ENCODE assay signal across 29 cellular contexts in genomic region chr6:40371621-40372020, GRCh38.
DNase-seq lines count a peak whose midpoint lies in the region; ATAC-seq and TF ChIP-seq lines count a peak whose summit lies in the region.
"Had no signal": no experiment of that assay in that cellular context is flagged by ENCODE, and none has a peak within 500 bp of the region (broad histone marks: within the 10 kb centered on the region; RNA-seq: fewer than 3 reads in every experiment).

No MANE protein-coding gene starts in this region.

- H3K27me3 ChIP-seq in osteoblast (ENCODE audit: insufficient read depth, low read length): no peaks in the 10 kb centered on the region
- H3K27me3 ChIP-seq: brain microvascular endothelial cell, left lung, Peyer's patch, uterus had no signal

- H3K36me3 ChIP-seq in osteoblast (ENCODE audit: insufficient read depth, low read length): no peaks in the 10 kb centered on the region
- H3K36me3 ChIP-seq: brain microvascular endothelial cell, left lung, Peyer's patch, uterus had no signal

- no peak overlapping the region for H3K4me3 ChIP-seq in osteoblast (ENCODE audit: insufficient read depth, low read length)
- H3K4me3 ChIP-seq: left lung, Peyer's patch, skin epidermis, uterus had no signal

- no peaks in the 10 kb centered on the region for H3K27me3 Mint-ChIP-seq in activated CD4-positive, alpha-beta T cell treated with anti-CD3 and anti-CD28 coated beads, Interleukin-2, amount 10 ng/mL, durations not matched to agents 24 days and 14 days
- H3K27me3 Mint-ChIP-seq in stimulated activated naive CD8-positive, alpha-beta T cell treated with anti-CD3 and anti-CD28 coated beads, Interleukin-15, amount 100 ng/mL, for 72 hours: no peaks in the 10 kb centered on the region
- no peaks in the 10 kb centered on the region for H3K27me3 Mint-ChIP-seq in effector memory CD8-positive, alpha-beta T cell

- peak overlapping the region; percentile 89 for H3K27ac Mint-ChIP-seq in activated CD4-positive, alpha-beta T cell treated with anti-CD3 and anti-CD28 coated beads, Interleukin-2, amount 10 ng/mL, durations not matched to agents 24 days and 14 days
- H3K27ac Mint-ChIP-seq in stimulated activated naive CD8-positive, alpha-beta T cell treated with anti-CD3 and anti-CD28 coated beads, Interleukin-15, amount 100 ng/mL, for 72 hours: no peak overlapping the region
- peak overlapping the region in 1 of 2 donors; percentile 58 for H3K27ac Mint-ChIP-seq in effector memory CD8-positive, alpha-beta T cell
- H3K27ac Mint-ChIP-seq in stimulated activated effector memory CD8-positive, alpha-beta T cell treated with anti-CD3 and anti-CD28 coated beads, Interleukin-12 subunit alpha, Interleukin-12 subunit beta, amount 100 ng/mL, for 72 hours: no peak overlapping the region

- no peak overlapping the region for H3K27ac ChIP-seq in osteoblast (ENCODE audit: low read depth, low read length)
- H3K27ac ChIP-seq: brain microvascular endothelial cell, C4-2B, left lung, Peyer's patch, skin epidermis, uterus had no signal

- ATAC-seq in stimulated activated naive CD8-positive, alpha-beta T cell treated with anti-CD3 and anti-CD28 coated beads, Interleukin-15, amount 100 ng/mL, for 72 hours: peak; percentile 60
- no peak for ATAC-seq in stimulated activated naive CD8-positive, alpha-beta T cell treated with anti-CD3 and anti-CD28 coated beads, Interleukin-15, Interleukin-2, amounts not matched to agents 100 U/mL and 50 U/mL, for 24 hours
- peak; percentile 40 for ATAC-seq in effector memory CD8-positive, alpha-beta T cell (replicated peaks)
- peak; percentile 87 for ATAC-seq in stimulated activated effector memory CD8-positive, alpha-beta T cell treated with anti-CD3 and anti-CD28 coated beads, Interleukin-12 subunit alpha, Interleukin-12 subunit beta, amount 100 ng/mL, for 72 hours
- ATAC-seq: HepG2, left lung had no signal

- no peak for TF ChIP-seq CTCF in osteoblast (IDR thresholded peaks at IDR 0.05; ENCODE audit: extremely low read depth, low read depth, low read length)

- intact Hi-C loops in activated CD4-positive, alpha-beta T cell treated with anti-CD3 and anti-CD28 coated beads, Interleukin-2, amount 10 ng/mL, durations not matched to agents 24 days and 14 days (cut with micrococcal nuclease): loop anchor here (1.0 kb wide), 1 partner anchor 18 kb away; no protein-coding TSS in a partner anchor

- H3K4me3 Mint-ChIP-seq in activated CD4-positive, alpha-beta T cell treated with anti-CD3 and anti-CD28 coated beads, Interleukin-2, amount 10 ng/mL, durations not matched to agents 24 days and 14 days: peak overlapping the region; percentile 73
- peak overlapping the region in 1 of 2 donors; percentile 31 for H3K4me3 Mint-ChIP-seq in stimulated activated naive CD8-positive, alpha-beta T cell treated with anti-CD3 and anti-CD28 coated beads, Interleukin-15, amount 100 ng/mL, for 72 hours
- H3K4me3 Mint-ChIP-seq in effector memory CD8-positive, alpha-beta T cell: peak overlapping the region in 1 of 2 donors; percentile 20
- H3K4me3 Mint-ChIP-seq in stimulated activated effector memory CD8-positive, alpha-beta T cell treated with anti-CD3 and anti-CD28 coated beads, Interleukin-12 subunit alpha, Interleukin-12 subunit beta, amount 100 ng/mL, for 72 hours: peak overlapping the region; percentile 7

- H3K36me3 Mint-ChIP-seq in activated CD4-positive, alpha-beta T cell treated with anti-CD3 and anti-CD28 coated beads, Interleukin-2, amount 10 ng/mL, durations not matched to agents 24 days and 14 days (ENCODE audit: low read depth): peaks cover 16% of the 10 kb centered on the region
- no peaks in the 10 kb centered on the region for H3K36me3 Mint-ChIP-seq in effector memory CD8-positive, alpha-beta T cell (ENCODE audit: insufficient read depth)
- H3K36me3 Mint-ChIP-seq in stimulated activated effector memory CD8-positive, alpha-beta T cell treated with anti-CD3 and anti-CD28 coated beads, Interleukin-12 subunit alpha, Interleukin-12 subunit beta, amount 100 ng/mL, for 72 hours: no peaks in the 10 kb centered on the region

- H2AFZ ChIP-seq in osteoblast (ENCODE audit: low read length): no peak overlapping the region

- DNase-seq in activated CD4-positive, alpha-beta T cell treated with anti-CD3 and anti-CD28 coated beads, Interleukin-2, amount 10 ng/mL, durations not matched to agents 24 days and 14 days: peak; percentile 53
- no peak for DNase-seq in activated CD4-positive, alpha-beta T cell treated with anti-CD3 and anti-CD28 coated beads, Interleukin-2, amount 50 U/mL, for 4 hours
- DNase-seq in stimulated activated naive CD8-positive, alpha-beta T cell treated with anti-CD3 and anti-CD28 coated beads, Interleukin-15, amount 100 ng/mL, for 72 hours: no peak
- no peak for DNase-seq in stimulated activated naive CD8-positive, alpha-beta T cell treated with anti-CD3 and anti-CD28 coated beads, Interleukin-15, Interleukin-2, amounts not matched to agents 100 U/mL and 50 U/mL, for 24 hours
- DNase-seq in effector memory CD8-positive, alpha-beta T cell: no peak
- DNase-seq in stimulated activated effector memory CD8-positive, alpha-beta T cell treated with anti-CD3 and anti-CD28 coated beads, Interleukin-12 subunit alpha, Interleukin-12 subunit beta, amount 100 ng/mL, for 72 hours (ENCODE audit: low spot score in 2 of 2): no peak
- DNase-seq in foreskin melanocyte (no peak), osteoblast (ENCODE audit: insufficient read length, low spot score, missing footprints) (no peak)
- DNase-seq: 8988T; activated CD8-positive, alpha-beta memory T cell treated with anti-CD3 and anti-CD28 coated beads, Interleukin-2, amount 50 U/mL, for 4 hours; activated gamma-delta T cell; amygdala; brain microvascular endothelial cell; COR-L47; HCEC 1CT; left lung; mesenchymal stem cell; NCI-H1417; NCI-H2081 treated with DMSO at 0.1 percent for 48 hours; NCI-H345; NCI-H748 treated with DMSO at 0.1 percent for 48 hours; Peyer's patch; SIG-M5; stimulated activated naive CD4-positive, alpha-beta T cell; T-helper 9 cell; uterus had no signal

- H3K9me3 Mint-ChIP-seq in activated CD4-positive, alpha-beta T cell treated with anti-CD3 and anti-CD28 coated beads, Interleukin-2, amount 10 ng/mL, durations not matched to agents 24 days and 14 days: peaks cover 30% of the 10 kb centered on the region
- peaks cover 0 to 3% of the 10 kb centered on the region in 2 donors for H3K9me3 Mint-ChIP-seq in stimulated activated naive CD8-positive, alpha-beta T cell treated with anti-CD3 and anti-CD28 coated beads, Interleukin-15, amount 100 ng/mL, for 72 hours
- no peaks in the 10 kb centered on the region for H3K9me3 Mint-ChIP-seq in effector memory CD8-positive, alpha-beta T cell
- H3K9me3 Mint-ChIP-seq in stimulated activated effector memory CD8-positive, alpha-beta T cell treated with anti-CD3 and anti-CD28 coated beads, Interleukin-12 subunit alpha, Interleukin-12 subunit beta, amount 100 ng/mL, for 72 hours: peaks cover 4% of the 10 kb centered on the region

- no peaks in the 10 kb centered on the region for H3K79me2 ChIP-seq in osteoblast (ENCODE audit: insufficient read depth, low read length)

- no peaks in the 10 kb centered on the region for H3K9me3 ChIP-seq in osteoblast (ENCODE audit: low read depth, low read length)
- H3K9me3 ChIP-seq: Peyer's patch had no signal

- no peaks in the 10 kb centered on the region for H4K20me1 ChIP-seq in osteoblast (ENCODE audit: insufficient read depth, low read length)

- no peak overlapping the region for H3K4me2 ChIP-seq in osteoblast (ENCODE audit: insufficient read depth, low read length)

- H3K4me1 ChIP-seq in osteoblast (ENCODE audit: insufficient read depth, low read length): no peaks in the 10 kb centered on the region
- H3K4me1 ChIP-seq: left lung, Peyer's patch, uterus had no signal

- H3K4me1 Mint-ChIP-seq in activated CD4-positive, alpha-beta T cell treated with anti-CD3 and anti-CD28 coated beads, Interleukin-2, amount 10 ng/mL, durations not matched to agents 24 days and 14 days: peaks cover 42% of the 10 kb centered on the region
- H3K4me1 Mint-ChIP-seq in stimulated activated naive CD8-positive, alpha-beta T cell treated with anti-CD3 and anti-CD28 coated beads, Interleukin-15, amount 100 ng/mL, for 72 hours: peaks cover 30% of the 10 kb centered on the region
- peaks cover 17 to 39% of the 10 kb centered on the region in 2 donors for H3K4me1 Mint-ChIP-seq in effector memory CD8-positive, alpha-beta T cell (ENCODE audit: low read depth in 2 of 2)
- peaks cover 31% of the 10 kb centered on the region for H3K4me1 Mint-ChIP-seq in stimulated activated effector memory CD8-positive, alpha-beta T cell treated with anti-CD3 and anti-CD28 coated beads, Interleukin-12 subunit alpha, Interleukin-12 subunit beta, amount 100 ng/mL, for 72 hours
